19 cellular contexts compared by ENCODE assay signal in genomic region chr20:62945771-62946339, GRCh38. TPM values are rescaled to one million over a fixed set of nuclear protein-coding genes. Genes with fewer than 3 reads are reported as not detected.
DNase-seq lines count a peak whose midpoint lies in the region; ATAC-seq, FAIRE-seq and TF ChIP-seq lines count a peak whose summit lies in the region.
"Had no signal": no experiment of that assay in that cellular context is flagged by ENCODE, and none has a peak within 500 bp of the region (broad histone marks: within the 10 kb centered on the region; RNA-seq: fewer than 3 reads in every experiment).

No MANE protein-coding gene starts in this region.

- H3K4me3 ChIP-seq in HepG2 (replicated peaks in 1 of 3; ENCODE audit: insufficient read depth in 1 of 3, low read depth in 2 of 3, low read length in 3 of 3) (no peak overlapping the region), right lobe of liver (no peak overlapping the region)
- H3K4me3 ChIP-seq: SJSA1 had no signal

- no peak for DNase-seq in HepG2 (ENCODE audit: low spot score)
- DNase-seq in right lobe of liver: no peak
- peak; percentile 14 for DNase-seq in left cardiac atrium
- DNase-seq in posterior vena cava (ENCODE audit: low spot score): peak; percentile 73
- DNase-seq in erythroblast (lab: John Stamatoyannopoulos, UW): no peak
- DNase-seq in progenitor cell of endocrine pancreas (ENCODE audit: low spot score, unreplicated experiment): no peak
- no peak for DNase-seq in HCEC 1CT
- DNase-seq: GDM1, HFFc6, NCI-H1105, NCI-H2029 treated with DMSO at 0.1 percent for 48 hours, NCI-H524 treated with DMSO at 0.1 percent for 48 hours, NCI-H82 had no signal

- H3K4me2 ChIP-seq in HepG2 (ENCODE audit: low read depth, low read length): no peak overlapping the region
- H3K4me2 ChIP-seq: KMS-11 had no signal

- ATAC-seq in HepG2: no peak; the same call in 2 of the 3 replicates
- no peak for ATAC-seq in right lobe of liver
- ATAC-seq in left cardiac atrium: no peak
- ATAC-seq: Panc1 had no signal

- no peak overlapping the region for H2AFZ ChIP-seq in HepG2 (ENCODE audit: low read length)

- H3K4me1 ChIP-seq in HepG2 (ENCODE audit: insufficient read depth, low read length): peaks cover 26% of the 10 kb centered on the region
- peaks cover 0 to 14% (median 2%) of the 10 kb centered on the region in 4 donors for H3K4me1 ChIP-seq in right lobe of liver
- H3K4me1 ChIP-seq: SJSA1 had no signal

- TF ChIP-seq EP300 in HepG2 (IDR thresholded peaks at IDR 0.05; ENCODE audit: low read depth in 2 of 2, low read length in 2 of 2) (no peak), HepG2 (CRISPR knock-in tag; IDR thresholded peaks at IDR 0.05; ENCODE audit: borderline replicate concordance) (no peak)

- H3K9me3 Mint-ChIP-seq in progenitor cell of endocrine pancreas (ENCODE audit: low read depth): no peaks in the 10 kb centered on the region
- H3K9me3 Mint-ChIP-seq: HFFc6 had no signal

- intact Hi-C loops in HepG2 (cut with micrococcal nuclease; ENCODE audit: unreplicated experiment) (no loop called here), right lobe of liver (cut with DNase I) (no loop called here), left cardiac atrium (cut with DNase I) (no loop called here), posterior vena cava (cut with DNase I) (no loop called here)

- no peak for TF ChIP-seq RAD21 in HepG2 (CRISPR knock-in tag; IDR thresholded peaks at IDR 0.05)

- WGBS in HepG2 (ENCODE audit: low lambda C conversion rate): 97% methylated on average over 25 of the region's 25 CpGs
- WGBS in right lobe of liver (ENCODE audit: insufficient coverage, low coverage, low lambda C conversion rate, missing lambda C conversion rate): 92% methylated on average over 2 of the region's 25 CpGs

- H3K36me3 Mint-ChIP-seq in progenitor cell of endocrine pancreas (ENCODE audit: insufficient read depth): peaks cover 25% of the 10 kb centered on the region

- no peaks in the 10 kb centered on the region for H3K27me3 Mint-ChIP-seq in progenitor cell of endocrine pancreas

- POLR2A ChIA-PET in HepG2 (lab: Yijun Ruan, JAX): interaction anchor here (2.1 to 3.6 kb wide), 2 partner anchors 8 to 9 kb away, joined by 4 to 20 read pairs; partner anchors contain the start of gene SLC17A9

- no peak overlapping the region for H3K4me3 Mint-ChIP-seq in progenitor cell of endocrine pancreas (ENCODE audit: low read depth)
- H3K4me3 Mint-ChIP-seq: CD14-positive monocyte, HFFc6 had no signal

- no TSS peak for BruUV-seq in HepG2 (replicated peaks; lab: Mats Ljungman, UMichigan)

- H4K20me1 ChIP-seq in HepG2 (ENCODE audit: insufficient read depth, low read length): peaks cover 6% of the 10 kb centered on the region; the same call in 1 of the 2 replicates

- TF ChIP-seq CTCF in HepG2 (CRISPR knock-in tag; IDR thresholded peaks at IDR 0.05) (no peak), right lobe of liver (IDR thresholded peaks at IDR 0.05) (no peak), progenitor cell of endocrine pancreas (IDR thresholded peaks at IDR 0.05; ENCODE audit: unreplicated experiment) (no peak)

- H3K9ac ChIP-seq in HepG2 (ENCODE audit: insufficient read depth, low read depth, low read length): no peak overlapping the region
- H3K9ac ChIP-seq: KMS-11 had no signal

- H3K27ac ChIP-seq in HepG2 (ENCODE audit: extremely low read length, insufficient read depth, low read length) (no peak overlapping the region), right lobe of liver (no peak overlapping the region)
- H3K27ac ChIP-seq: KMS-11, SJSA1 had no signal

- H3K27me3 ChIP-seq in HepG2 (ENCODE audit: control insufficient read depth in 1 of 2, insufficient read depth in 2 of 2, low read length in 2 of 2) (no peaks in the 10 kb centered on the region), right lobe of liver (no peaks in the 10 kb centered on the region)
- H3K27me3 ChIP-seq: SJSA1 had no signal

- H3K4me1 Mint-ChIP-seq in progenitor cell of endocrine pancreas (ENCODE audit: low read depth): no peaks in the 10 kb centered on the region
- H3K4me1 Mint-ChIP-seq: CD14-positive monocyte had no signal

- in situ Hi-C loops in HepG2 (cut with HindIII; ENCODE audit: extremely low pct_ligation_motif_present, low pct_unique_long_range_greater_than_20kb): no loop called here

- no peak overlapping the region for H3K27ac Mint-ChIP-seq in progenitor cell of endocrine pancreas
- H3K27ac Mint-ChIP-seq: CD14-positive monocyte, HFFc6 had no signal

- TF ChIP-seq POLR2A in HepG2 (IDR thresholded peaks at IDR 0.05; ENCODE audit: insufficient read depth in 1 of 2, low read depth in 2 of 2, low read length in 2 of 2) (peak in 1 of 2 experiments; percentile 57; a peak in 3 of 4 replicates), right lobe of liver (IDR thresholded peaks at IDR 0.05) (no peak), erythroblast (IDR thresholded peaks at IDR 0.05; ENCODE audit: low read length) (no peak)

- no peak for FAIRE-seq in HepG2 (lab: Jason Lieb, UNC)
- FAIRE-seq: A204.1, H54 had no signal

- H3K79me2 ChIP-seq in HepG2 (ENCODE audit: insufficient read depth, low read length): peaks cover 23% of the 10 kb centered on the region

- H3K36me3 ChIP-seq in HepG2 (replicated peaks in 1 of 2; ENCODE audit: control insufficient read depth in 1 of 2, insufficient read depth in 2 of 2, low read length in 2 of 2) (peaks cover 42 to 92% of the 10 kb centered on the region in 2 experiments), right lobe of liver (peaks cover 6 to 68% (median 22%) of the 10 kb centered on the region in 4 donors)

- H3K9me3 ChIP-seq in HepG2 (ENCODE audit: low read length) (no peaks in the 10 kb centered on the region), right lobe of liver (no peaks in the 10 kb centered on the region)

- CTCF ChIA-PET in HepG2 (lab: Yijun Ruan, JAX; ENCODE audit: low intra/inter-chr PET ratio, low total read pairs): no interaction called here

RNA-seq across cellular contexts. Expression of gene SLC17A9, which starts 6.7 kb away (rescaled TPM):
- total RNA-seq in HepG2 (2016; rRNA removed; fragmentation: Illumina TruSeq; extraction: Trizol) (33.6 and 110 TPM in 2 replicates), right lobe of liver (10 to 100 TPM; 29.8 to 99.4 (median 54.1) TPM), left cardiac atrium (1 to 10 TPM; 2.1 to 5.7 TPM), posterior vena cava (10 to 100 TPM in 1 of 2 donors, 1 to 10 TPM in 1; 9.9 to 16.3 TPM), progenitor cell of endocrine pancreas (8.0 and 8.3 TPM in 2 replicates)
- total RNA-seq in HepG2 (2016; cell fraction: cytosol; rRNA removed; fragmentation: Illumina TruSeq; extraction: Trizol; ENCODE audit: low read depth): 27.1 and 27.6 TPM in 2 replicates
- total RNA-seq in HepG2 (2016; cell fraction: insoluble cytoplasmic fraction; rRNA removed; fragmentation: Illumina TruSeq; extraction: Trizol): 25.3 and 116 TPM in 2 replicates
- 36.6 and 38.0 TPM in 2 replicates for total RNA-seq in HepG2 (2016; cell fraction: membrane; rRNA removed; fragmentation: Illumina TruSeq; extraction: Trizol)
- 145 and 168 TPM in 2 replicates for total RNA-seq in HepG2 (2016; cell fraction: nucleus; rRNA removed; fragmentation: Illumina TruSeq; extraction: Trizol)
- polyA plus RNA-seq in HepG2 (2011; rRNA removed): 191 and 280 TPM in 2 replicates
- polyA plus RNA-seq in HepG2 (2011; cell fraction: cytosol; rRNA removed): 57.2 and 94.5 TPM in 2 replicates
- polyA plus RNA-seq in HepG2 (2011; cell fraction: nucleus; rRNA removed): 3,698 and 4,960 TPM in 2 replicates
- 173 and 220 TPM in 2 replicates for polyA plus RNA-seq in HepG2 (2012)
- polyA plus RNA-seq in HepG2 (2016; cell fraction: cytosol; fragmentation: Illumina TruSeq; extraction: Trizol; ENCODE audit: low read depth): 16.5 and 18.1 TPM in 2 replicates
- 36.5 and 42.6 TPM in 2 replicates for polyA plus RNA-seq in HepG2 (2016; cell fraction: insoluble cytoplasmic fraction; fragmentation: Illumina TruSeq; extraction: Trizol; ENCODE audit: low read depth)
- polyA plus RNA-seq in HepG2 (2016; cell fraction: membrane; fragmentation: Illumina TruSeq; extraction: Trizol; ENCODE audit: low read depth): 30.7 and 32.6 TPM in 2 replicates
- 553 and 603 TPM in 2 replicates for polyA plus RNA-seq in HepG2 (2016; cell fraction: nucleus; fragmentation: Illumina TruSeq; extraction: Trizol; ENCODE audit: insufficient read depth, low read depth)
- 0.07 and 195 TPM in 2 replicates for polyA minus RNA-seq in HepG2 (2011; rRNA and poly(A)+ RNA removed; ENCODE audit: low replicate concordance)
- polyA minus RNA-seq in HepG2 (2011; cell fraction: cytosol; rRNA and poly(A)+ RNA removed): 33.4 and 43.3 TPM in 2 replicates
- 176 and 196 TPM in 2 replicates for polyA minus RNA-seq in HepG2 (2011; cell fraction: nucleus; rRNA and poly(A)+ RNA removed)
- total RNA-seq: SJSA1 had no signal

RNA-seq across cellular contexts. Expression of gene GID8, which starts 7.9 kb away (rescaled TPM):
- total RNA-seq in HepG2 (2016; rRNA removed; fragmentation: Illumina TruSeq; extraction: Trizol) (59.8 and 74.4 TPM in 2 replicates), right lobe of liver (10 to 100 TPM; 12.6 to 18.9 (median 15.1) TPM), left cardiac atrium (10 to 100 TPM; 16.8 to 20.2 TPM), posterior vena cava (10 to 100 TPM; 14.9 to 20.0 TPM), progenitor cell of endocrine pancreas (66.7 and 71.6 TPM in 2 replicates)
- 17.8 and 18.7 TPM in 2 replicates for total RNA-seq in HepG2 (2016; cell fraction: cytosol; rRNA removed; fragmentation: Illumina TruSeq; extraction: Trizol; ENCODE audit: low read depth)
- 60.3 and 68.0 TPM in 2 replicates for total RNA-seq in HepG2 (2016; cell fraction: insoluble cytoplasmic fraction; rRNA removed; fragmentation: Illumina TruSeq; extraction: Trizol)
- total RNA-seq in HepG2 (2016; cell fraction: membrane; rRNA removed; fragmentation: Illumina TruSeq; extraction: Trizol): 45.9 and 46.6 TPM in 2 replicates
- 35.6 and 42.8 TPM in 2 replicates for total RNA-seq in HepG2 (2016; cell fraction: nucleus; rRNA removed; fragmentation: Illumina TruSeq; extraction: Trizol)
- polyA plus RNA-seq in HepG2 (2011; rRNA removed): 39.0 and 39.6 TPM in 2 replicates
- 39.6 and 40.7 TPM in 2 replicates for polyA plus RNA-seq in HepG2 (2011; cell fraction: cytosol; rRNA removed)
- polyA plus RNA-seq in HepG2 (2011; cell fraction: nucleus; rRNA removed): 23.9 and 26.9 TPM in 2 replicates
- 36.8 and 46.0 TPM in 2 replicates for polyA plus RNA-seq in HepG2 (2012)
- 14.5 and 16.6 TPM in 2 replicates for polyA plus RNA-seq in HepG2 (2016; cell fraction: cytosol; fragmentation: Illumina TruSeq; extraction: Trizol; ENCODE audit: low read depth)
- polyA plus RNA-seq in HepG2 (2016; cell fraction: insoluble cytoplasmic fraction; fragmentation: Illumina TruSeq; extraction: Trizol; ENCODE audit: low read depth): 66.0 and 70.4 TPM in 2 replicates
- 31.6 and 32.0 TPM in 2 replicates for polyA plus RNA-seq in HepG2 (2016; cell fraction: membrane; fragmentation: Illumina TruSeq; extraction: Trizol; ENCODE audit: low read depth)
- 58.8 and 62.9 TPM in 2 replicates for polyA plus RNA-seq in HepG2 (2016; cell fraction: nucleus; fragmentation: Illumina TruSeq; extraction: Trizol; ENCODE audit: insufficient read depth, low read depth)
- 30.6 and 61.9 TPM in 2 replicates for polyA minus RNA-seq in HepG2 (2011; rRNA and poly(A)+ RNA removed; ENCODE audit: low replicate concordance)
- 28.5 and 31.3 TPM in 2 replicates for polyA minus RNA-seq in HepG2 (2011; cell fraction: cytosol; rRNA and poly(A)+ RNA removed)
- polyA minus RNA-seq in HepG2 (2011; cell fraction: nucleus; rRNA and poly(A)+ RNA removed): 27.2 and 34.4 TPM in 2 replicates

RNA-seq across cellular contexts. Expression of gene DIDO1, which starts 19.6 kb away (rescaled TPM):
- total RNA-seq in HepG2 (2016; rRNA removed; fragmentation: Illumina TruSeq; extraction: Trizol): 75.1 and 77.0 TPM in 2 replicates
- 14.5 and 17.3 TPM in 2 replicates for total RNA-seq in HepG2 (2016; cell fraction: cytosol; rRNA removed; fragmentation: Illumina TruSeq; extraction: Trizol; ENCODE audit: low read depth)
- total RNA-seq in HepG2 (2016; cell fraction: insoluble cytoplasmic fraction; rRNA removed; fragmentation: Illumina TruSeq; extraction: Trizol): 71.7 and 75.6 TPM in 2 replicates
- 32.1 and 34.1 TPM in 2 replicates for total RNA-seq in HepG2 (2016; cell fraction: membrane; rRNA removed; fragmentation: Illumina TruSeq; extraction: Trizol)
- total RNA-seq in HepG2 (2016; cell fraction: nucleus; rRNA removed; fragmentation: Illumina TruSeq; extraction: Trizol): 86.6 and 98.5 TPM in 2 replicates
- 72.6 and 75.0 TPM in 2 replicates for polyA plus RNA-seq in HepG2 (2011; rRNA removed)
- polyA plus RNA-seq in HepG2 (2011; cell fraction: cytosol; rRNA removed): 53.2 and 57.1 TPM in 2 replicates
- 292 and 297 TPM in 2 replicates for polyA plus RNA-seq in HepG2 (2011; cell fraction: nucleus; rRNA removed)
- polyA plus RNA-seq in HepG2 (2012): 67.9 and 74.0 TPM in 2 replicates
- polyA plus RNA-seq in HepG2 (2016; cell fraction: cytosol; fragmentation: Illumina TruSeq; extraction: Trizol; ENCODE audit: low read depth): 3.0 TPM in 2 replicates
- polyA plus RNA-seq in HepG2 (2016; cell fraction: insoluble cytoplasmic fraction; fragmentation: Illumina TruSeq; extraction: Trizol; ENCODE audit: low read depth): 61.5 and 65.9 TPM in 2 replicates
- 10.9 and 11.6 TPM in 2 replicates for polyA plus RNA-seq in HepG2 (2016; cell fraction: membrane; fragmentation: Illumina TruSeq; extraction: Trizol; ENCODE audit: low read depth)
- 130 and 135 TPM in 2 replicates for polyA plus RNA-seq in HepG2 (2016; cell fraction: nucleus; fragmentation: Illumina TruSeq; extraction: Trizol; ENCODE audit: insufficient read depth, low read depth)
- polyA minus RNA-seq in HepG2 (2011; rRNA and poly(A)+ RNA removed; ENCODE audit: low replicate concordance): 33.0 and 89.8 TPM in 2 replicates
- polyA minus RNA-seq in HepG2 (2011; cell fraction: cytosol; rRNA and poly(A)+ RNA removed): 30.7 and 35.0 TPM in 2 replicates
- 139 and 144 TPM in 2 replicates for polyA minus RNA-seq in HepG2 (2011; cell fraction: nucleus; rRNA and poly(A)+ RNA removed)
- total RNA-seq in right lobe of liver: 10 to 100 TPM; 18.3 to 28.1 (median 21.1) TPM
- 10 to 100 TPM; 33.8 to 39.1 TPM for total RNA-seq in left cardiac atrium
- total RNA-seq in posterior vena cava: 10 to 100 TPM; 38.5 to 44.1 TPM
- 68.2 and 71.2 TPM in 2 replicates for total RNA-seq in progenitor cell of endocrine pancreas

Comparison
In these comparisons a context has a peak if more than half of its experiments do, and no peak if none do; other contexts are left out.
1. DNase-seq: peak in left cardiac atrium (single experiment) and posterior vena cava (single experiment); none in HepG2 (single experiment), right lobe of liver (0 of 3), erythroblast (0 of 2), progenitor cell of endocrine pancreas (single experiment) and HCEC 1CT (single experiment).